15 cellular contexts compared by ENCODE assay signal in the genomic region with DNA sequence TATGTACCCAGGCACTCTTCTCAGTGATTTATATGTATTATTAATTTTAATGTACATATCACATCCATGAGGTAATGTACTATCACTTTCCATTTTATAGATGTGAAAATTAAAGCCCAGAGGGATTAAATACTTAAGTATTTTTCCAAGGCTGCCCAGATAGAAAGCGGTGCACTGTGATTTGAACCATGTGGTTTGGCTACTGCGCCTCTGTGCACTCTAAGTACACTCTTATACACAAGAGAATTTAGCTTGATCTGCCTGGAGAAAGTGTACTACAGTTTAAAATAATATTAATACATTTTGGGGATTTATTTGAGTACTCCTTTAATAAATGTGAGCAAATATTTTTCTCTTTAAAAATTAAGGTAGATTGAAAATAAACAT.
"Had no signal": no experiment of that assay in that cellular context is flagged by ENCODE, and none has a peak within 500 bp of the region (broad histone marks: within the 10 kb centered on the region; RNA-seq: fewer than 3 reads in every experiment).

No MANE protein-coding gene starts in this region.

- H3K36me3 ChIP-seq: ascending aorta, neutrophil, right lobe of liver, uterus had no signal

- H3K4me3 Mint-ChIP-seq: activated CD4-positive, alpha-beta T cell treated with anti-CD3 and anti-CD28 coated beads, Interleukin-2, amount 10 ng/mL, durations not matched to agents 7 days and 5 days; activated naive CD8-positive, alpha-beta T cell treated with anti-CD3 and anti-CD28 coated beads, Interleukin-2, amount 50 U/mL, for 24 hours; naive thymus-derived CD4-positive, alpha-beta T cell; stimulated activated naive CD8-positive, alpha-beta T cell treated with anti-CD3 and anti-CD28 coated beads, Interleukin-15, amount 100 ng/mL, for 72 hours; T-helper 1 cell treated with Interleukin-12 subunit alpha and Interleukin-12 subunit beta and Interleukin-4 antibody, amounts not matched to agents 30 μg/mL and 1 μg/mL, for 36 hours had no signal

- H3K4me1 ChIP-seq: right lobe of liver, uterus had no signal

- H3K27ac ChIP-seq: ascending aorta, neutrophil, right lobe of liver, uterus had no signal

- H3K9me3 Mint-ChIP-seq: activated CD4-positive, alpha-beta T cell treated with anti-CD3 and anti-CD28 coated beads, Interleukin-2, amount 10 ng/mL, durations not matched to agents 7 days and 5 days; activated naive CD8-positive, alpha-beta T cell treated with anti-CD3 and anti-CD28 coated beads, Interleukin-2, amount 50 U/mL, for 24 hours; stimulated activated naive CD8-positive, alpha-beta T cell treated with anti-CD3 and anti-CD28 coated beads, Interleukin-15, amount 100 ng/mL, for 72 hours; T-helper 1 cell treated with Interleukin-12 subunit alpha and Interleukin-12 subunit beta and Interleukin-4 antibody, amounts not matched to agents 30 μg/mL and 1 μg/mL, for 36 hours had no signal

- H3K4me1 Mint-ChIP-seq: activated CD4-positive, alpha-beta T cell treated with anti-CD3 and anti-CD28 coated beads, Interleukin-2, amount 10 ng/mL, durations not matched to agents 7 days and 5 days; activated naive CD8-positive, alpha-beta T cell treated with anti-CD3 and anti-CD28 coated beads, Interleukin-2, amount 50 U/mL, for 24 hours; naive thymus-derived CD4-positive, alpha-beta T cell; stimulated activated naive CD8-positive, alpha-beta T cell treated with anti-CD3 and anti-CD28 coated beads, Interleukin-15, amount 100 ng/mL, for 72 hours had no signal

- H3K27ac Mint-ChIP-seq: activated CD4-positive, alpha-beta T cell treated with anti-CD3 and anti-CD28 coated beads, Interleukin-2, amount 10 ng/mL, durations not matched to agents 7 days and 5 days; activated naive CD8-positive, alpha-beta T cell treated with anti-CD3 and anti-CD28 coated beads, Interleukin-2, amount 50 U/mL, for 24 hours; naive thymus-derived CD4-positive, alpha-beta T cell; stimulated activated naive CD8-positive, alpha-beta T cell treated with anti-CD3 and anti-CD28 coated beads, Interleukin-15, amount 100 ng/mL, for 72 hours; T-helper 1 cell treated with Interleukin-12 subunit alpha and Interleukin-12 subunit beta and Interleukin-4 antibody, amounts not matched to agents 30 μg/mL and 1 μg/mL, for 36 hours had no signal

- H3K36me3 Mint-ChIP-seq: naive thymus-derived CD4-positive, alpha-beta T cell had no signal

- DNase-seq: activated CD4-positive, alpha-beta T cell treated with anti-CD3 and anti-CD28 coated beads, Interleukin-2, amount 10 ng/mL, durations not matched to agents 7 days and 5 days; activated CD4-positive, CD25-positive, alpha-beta regulatory T cell; activated CD8-positive, alpha-beta memory T cell treated with anti-CD3 and anti-CD28 coated beads for 24 hours; activated naive CD4-positive, alpha-beta T cell treated with Interleukin-2 at 50 U/mL for 16 hours; activated naive CD8-positive, alpha-beta T cell treated with anti-CD3 and anti-CD28 coated beads, Interleukin-2, amount 50 U/mL, for 24 hours; hypothalamus; naive thymus-derived CD4-positive, alpha-beta T cell; right lobe of liver; stimulated activated CD4-positive, alpha-beta T cell treated with anti-CD3 and anti-CD28 coated beads, Interleukin-4, amount 100 ng/mL, for 1 hour; stimulated activated CD8-positive, alpha-beta memory T cell treated with anti-CD3 and anti-CD28 coated beads, Interleukin-4, amount 100 ng/mL, for 48 hours; stimulated activated naive CD8-positive, alpha-beta T cell treated with anti-CD3 and anti-CD28 coated beads, Interleukin-15, amount 100 ng/mL, for 72 hours; uterus had no signal

- H3K9me3 ChIP-seq: ascending aorta, neutrophil, right lobe of liver, uterus had no signal

- H3K27me3 ChIP-seq: ascending aorta, neutrophil, right lobe of liver, uterus had no signal

- H3K4me3 ChIP-seq: ascending aorta, right lobe of liver, uterus had no signal
